ENCODE assay signal across 1 cellular context in the genomic region with DNA sequence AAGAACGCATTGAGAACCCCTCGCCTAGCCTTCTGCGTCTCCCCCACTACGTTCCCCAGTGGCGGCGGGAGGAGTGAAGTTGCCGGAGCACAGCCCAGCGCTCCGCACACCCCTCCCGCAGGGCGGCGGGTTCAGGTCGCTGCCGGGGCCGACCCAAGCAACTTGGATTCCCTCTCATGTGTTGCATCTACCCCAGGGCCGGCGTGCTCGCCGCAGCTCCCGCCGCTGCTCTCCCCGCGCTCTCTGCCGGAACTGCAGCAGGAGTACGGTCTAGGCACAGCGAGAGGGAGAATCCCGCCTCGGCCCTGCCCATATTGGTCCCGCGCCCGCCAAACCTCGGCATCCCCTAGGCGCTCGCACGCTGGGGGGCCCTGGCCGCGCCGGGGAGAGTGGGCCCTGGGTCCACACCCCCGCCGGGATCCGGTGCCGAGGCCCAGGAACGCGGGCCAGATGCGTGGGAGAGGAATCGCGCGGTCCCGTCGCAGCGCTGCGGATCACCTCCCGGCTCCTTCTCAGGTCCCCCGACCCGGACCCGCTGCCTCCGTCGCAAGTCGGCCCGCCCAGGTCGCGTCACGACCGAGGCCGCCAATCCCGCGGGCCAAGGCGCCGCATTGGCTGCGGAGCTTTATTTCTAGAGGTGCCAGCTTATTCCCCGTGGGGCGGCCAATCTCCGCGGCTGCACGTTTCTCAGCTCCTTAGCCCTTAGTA.
TF ChIP-seq lines count a peak whose summit lies in the region.

No MANE protein-coding gene starts in this region.

TF ChIP-seq in HepG2, 621 proteins besides CTCF, POLR2A, EP300 and RAD21 (continued from another document and continues in another):
- TF ChIP-seq, protein P1, sequence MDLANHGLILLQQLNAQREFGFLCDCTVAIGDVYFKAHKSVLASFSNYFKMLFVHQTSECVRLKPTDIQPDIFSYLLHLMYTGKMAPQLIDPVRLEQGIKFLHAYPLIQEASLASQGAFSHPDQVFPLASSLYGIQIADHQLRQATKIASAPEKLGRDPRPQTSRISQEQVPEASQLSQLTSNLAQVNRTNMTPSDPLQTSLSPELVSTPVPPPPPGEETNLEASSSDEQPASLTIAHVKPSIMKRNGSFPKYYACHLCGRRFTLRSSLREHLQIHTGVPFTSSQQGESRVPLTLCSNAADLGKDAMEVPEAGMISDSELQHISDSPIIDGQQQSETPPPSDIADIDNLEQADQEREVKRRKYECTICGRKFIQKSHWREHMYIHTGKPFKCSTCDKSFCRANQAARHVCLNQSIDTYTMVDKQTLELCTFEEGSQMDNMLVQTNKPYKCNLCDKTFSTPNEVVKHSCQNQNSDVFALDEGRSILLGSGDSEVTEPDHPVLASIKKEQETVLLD (CRISPR knock-in tag; IDR thresholded peaks at IDR 0.05; ENCODE audit: low read depth): 0 out of 2 replicates have a peak, but pooled peaks have one; percentile 11
- TF ChIP-seq ZNF891 (CRISPR knock-in tag; IDR thresholded peaks at IDR 0.05) (peak; percentile 63; the same call in 1 of the 2 replicates), REPIN1 (CRISPR knock-in tag; IDR thresholded peaks at IDR 0.05; ENCODE audit: borderline replicate concordance, low read depth) (no peak; the same call in none of the 2 replicates), KMT2B (CRISPR knock-in tag; IDR thresholded peaks at IDR 0.05) (peak; percentile 33), IRX3 (CRISPR knock-in tag; IDR thresholded peaks at IDR 0.05; ENCODE audit: borderline replicate concordance, low read depth) (no peak; the same call in 1 of the 2 replicates), GZF1 (CRISPR knock-in tag; IDR thresholded peaks at IDR 0.05) (no peak), YY1 (IDR thresholded peaks at IDR 0.05; ENCODE audit: insufficient read depth, insufficient replicate concordance, low read depth, low read length) (no peak), NR1H2 (CRISPR knock-in tag; IDR thresholded peaks at IDR 0.05; ENCODE audit: borderline replicate concordance, low read depth) (no peak), PAX8 (CRISPR knock-in tag; IDR thresholded peaks at IDR 0.05; ENCODE audit: borderline replicate concordance) (no peak), RNF2 (conservative IDR thresholded peaks at IDR 0.05; ENCODE audit: low read depth) (no peak; the same call in 1 of the 2 replicates), HOXA9 (CRISPR knock-in tag; IDR thresholded peaks at IDR 0.05; ENCODE audit: borderline replicate concordance) (0 out of 2 replicates have a peak, but pooled peaks have one; percentile 32), TBX2 (CRISPR knock-in tag; IDR thresholded peaks at IDR 0.05; ENCODE audit: borderline replicate concordance) (peak; percentile 30; the same call in 1 of the 2 replicates), ZNF841 (CRISPR knock-in tag; IDR thresholded peaks at IDR 0.05; ENCODE audit: borderline replicate concordance) (0 out of 2 replicates have a peak, but pooled peaks have one; percentile 3), ZNF788 (CRISPR knock-in tag; IDR thresholded peaks at IDR 0.05; ENCODE audit: borderline replicate concordance) (no peak; the same call in 1 of the 2 replicates), CAMTA2 (CRISPR knock-in tag; IDR thresholded peaks at IDR 0.05; ENCODE audit: borderline replicate concordance) (peak; percentile 52; the same call in 1 of the 2 replicates), NFYB (CRISPR knock-in tag; IDR thresholded peaks at IDR 0.05) (peak; percentile 85), ZSCAN9 (CRISPR knock-in tag; IDR thresholded peaks at IDR 0.05; ENCODE audit: borderline replicate concordance) (no peak), SP4 (CRISPR knock-in tag; IDR thresholded peaks at IDR 0.05) (peak; percentile 17; the same call in 1 of the 2 replicates), MED13 (CRISPR knock-in tag; IDR thresholded peaks at IDR 0.05) (no peak), ZNF441 (CRISPR knock-in tag; IDR thresholded peaks at IDR 0.05; ENCODE audit: borderline replicate concordance) (no peak), IKZF1 (IDR thresholded peaks at IDR 0.05) (no peak), ZNF24 (IDR thresholded peaks at IDR 0.05) (no peak), KDM1A (CRISPR knock-in tag; IDR thresholded peaks at IDR 0.05) (no peak), TARDBP (CRISPR knock-in tag; IDR thresholded peaks at IDR 0.05) (peak; percentile 9; the same call in 1 of the 2 replicates)
- TF ChIP-seq, protein P2, sequence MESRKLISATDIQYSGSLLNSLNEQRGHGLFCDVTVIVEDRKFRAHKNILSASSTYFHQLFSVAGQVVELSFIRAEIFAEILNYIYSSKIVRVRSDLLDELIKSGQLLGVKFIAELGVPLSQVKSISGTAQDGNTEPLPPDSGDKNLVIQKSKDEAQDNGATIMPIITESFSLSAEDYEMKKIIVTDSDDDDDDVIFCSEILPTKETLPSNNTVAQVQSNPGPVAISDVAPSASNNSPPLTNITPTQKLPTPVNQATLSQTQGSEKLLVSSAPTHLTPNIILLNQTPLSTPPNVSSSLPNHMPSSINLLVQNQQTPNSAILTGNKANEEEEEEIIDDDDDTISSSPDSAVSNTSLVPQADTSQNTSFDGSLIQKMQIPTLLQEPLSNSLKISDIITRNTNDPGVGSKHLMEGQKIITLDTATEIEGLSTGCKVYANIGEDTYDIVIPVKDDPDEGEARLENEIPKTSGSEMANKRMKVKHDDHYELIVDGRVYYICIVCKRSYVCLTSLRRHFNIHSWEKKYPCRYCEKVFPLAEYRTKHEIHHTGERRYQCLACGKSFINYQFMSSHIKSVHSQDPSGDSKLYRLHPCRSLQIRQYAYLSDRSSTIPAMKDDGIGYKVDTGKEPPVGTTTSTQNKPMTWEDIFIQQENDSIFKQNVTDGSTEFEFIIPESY (CRISPR knock-in tag; IDR thresholded peaks at IDR 0.05): no peak
- TF ChIP-seq, protein P3, sequence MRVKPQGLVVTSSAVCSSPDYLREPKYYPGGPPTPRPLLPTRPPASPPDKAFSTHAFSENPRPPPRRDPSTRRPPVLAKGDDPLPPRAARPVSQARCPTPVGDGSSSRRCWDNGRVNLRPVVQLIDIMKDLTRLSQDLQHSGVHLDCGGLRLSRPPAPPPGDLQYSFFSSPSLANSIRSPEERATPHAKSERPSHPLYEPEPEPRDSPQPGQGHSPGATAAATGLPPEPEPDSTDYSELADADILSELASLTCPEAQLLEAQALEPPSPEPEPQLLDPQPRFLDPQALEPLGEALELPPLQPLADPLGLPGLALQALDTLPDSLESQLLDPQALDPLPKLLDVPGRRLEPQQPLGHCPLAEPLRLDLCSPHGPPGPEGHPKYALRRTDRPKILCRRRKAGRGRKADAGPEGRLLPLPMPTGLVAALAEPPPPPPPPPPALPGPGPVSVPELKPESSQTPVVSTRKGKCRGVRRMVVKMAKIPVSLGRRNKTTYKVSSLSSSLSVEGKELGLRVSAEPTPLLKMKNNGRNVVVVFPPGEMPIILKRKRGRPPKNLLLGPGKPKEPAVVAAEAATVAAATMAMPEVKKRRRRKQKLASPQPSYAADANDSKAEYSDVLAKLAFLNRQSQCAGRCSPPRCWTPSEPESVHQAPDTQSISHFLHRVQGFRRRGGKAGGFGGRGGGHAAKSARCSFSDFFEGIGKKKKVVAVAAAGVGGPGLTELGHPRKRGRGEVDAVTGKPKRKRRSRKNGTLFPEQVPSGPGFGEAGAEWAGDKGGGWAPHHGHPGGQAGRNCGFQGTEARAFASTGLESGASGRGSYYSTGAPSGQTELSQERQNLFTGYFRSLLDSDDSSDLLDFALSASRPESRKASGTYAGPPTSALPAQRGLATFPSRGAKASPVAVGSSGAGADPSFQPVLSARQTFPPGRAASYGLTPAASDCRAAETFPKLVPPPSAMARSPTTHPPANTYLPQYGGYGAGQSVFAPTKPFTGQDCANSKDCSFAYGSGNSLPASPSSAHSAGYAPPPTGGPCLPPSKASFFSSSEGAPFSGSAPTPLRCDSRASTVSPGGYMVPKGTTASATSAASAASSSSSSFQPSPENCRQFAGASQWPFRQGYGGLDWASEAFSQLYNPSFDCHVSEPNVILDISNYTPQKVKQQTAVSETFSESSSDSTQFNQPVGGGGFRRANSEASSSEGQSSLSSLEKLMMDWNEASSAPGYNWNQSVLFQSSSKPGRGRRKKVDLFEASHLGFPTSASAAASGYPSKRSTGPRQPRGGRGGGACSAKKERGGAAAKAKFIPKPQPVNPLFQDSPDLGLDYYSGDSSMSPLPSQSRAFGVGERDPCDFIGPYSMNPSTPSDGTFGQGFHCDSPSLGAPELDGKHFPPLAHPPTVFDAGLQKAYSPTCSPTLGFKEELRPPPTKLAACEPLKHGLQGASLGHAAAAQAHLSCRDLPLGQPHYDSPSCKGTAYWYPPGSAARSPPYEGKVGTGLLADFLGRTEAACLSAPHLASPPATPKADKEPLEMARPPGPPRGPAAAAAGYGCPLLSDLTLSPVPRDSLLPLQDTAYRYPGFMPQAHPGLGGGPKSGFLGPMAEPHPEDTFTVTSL (CRISPR knock-in tag; IDR thresholded peaks at IDR 0.05; ENCODE audit: borderline replicate concordance): no peak
- TF ChIP-seq, protein P4, sequence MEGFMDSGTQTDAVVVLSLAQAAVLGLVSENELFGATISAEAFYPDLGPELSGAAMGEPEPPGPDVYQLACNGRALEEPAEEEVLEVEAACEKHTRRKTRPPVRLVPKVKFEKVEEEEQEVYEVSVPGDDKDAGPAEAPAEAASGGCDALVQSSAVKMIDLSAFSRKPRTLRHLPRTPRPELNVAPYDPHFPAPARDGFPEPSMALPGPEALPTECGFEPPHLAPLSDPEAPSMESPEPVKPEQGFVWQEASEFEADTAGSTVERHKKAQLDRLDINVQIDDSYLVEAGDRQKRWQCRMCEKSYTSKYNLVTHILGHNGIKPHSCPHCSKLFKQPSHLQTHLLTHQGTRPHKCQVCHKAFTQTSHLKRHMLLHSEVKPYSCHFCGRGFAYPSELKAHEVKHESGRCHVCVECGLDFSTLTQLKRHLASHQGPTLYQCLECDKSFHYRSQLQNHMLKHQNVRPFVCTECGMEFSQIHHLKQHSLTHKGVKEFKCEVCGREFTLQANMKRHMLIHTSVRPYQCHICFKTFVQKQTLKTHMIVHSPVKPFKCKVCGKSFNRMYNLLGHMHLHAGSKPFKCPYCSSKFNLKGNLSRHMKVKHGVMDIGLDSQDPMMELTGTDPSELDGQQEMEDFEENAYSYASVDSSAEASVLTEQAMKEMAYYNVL (CRISPR knock-in tag; IDR thresholded peaks at IDR 0.05; ENCODE audit: borderline replicate concordance): 0 out of 2 replicates have a peak, but pooled peaks have one; percentile 75
- TF ChIP-seq, protein P5, sequence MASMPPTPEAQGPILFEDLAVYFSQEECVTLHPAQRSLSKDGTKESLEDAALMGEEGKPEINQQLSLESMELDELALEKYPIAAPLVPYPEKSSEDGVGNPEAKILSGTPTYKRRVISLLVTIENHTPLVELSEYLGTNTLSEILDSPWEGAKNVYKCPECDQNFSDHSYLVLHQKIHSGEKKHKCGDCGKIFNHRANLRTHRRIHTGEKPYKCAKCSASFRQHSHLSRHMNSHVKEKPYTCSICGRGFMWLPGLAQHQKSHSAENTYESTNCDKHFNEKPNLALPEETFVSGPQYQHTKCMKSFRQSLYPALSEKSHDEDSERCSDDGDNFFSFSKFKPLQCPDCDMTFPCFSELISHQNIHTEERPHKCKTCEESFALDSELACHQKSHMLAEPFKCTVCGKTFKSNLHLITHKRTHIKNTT (CRISPR knock-in tag; IDR thresholded peaks at IDR 0.05): no peak
- TF ChIP-seq, protein P6, sequence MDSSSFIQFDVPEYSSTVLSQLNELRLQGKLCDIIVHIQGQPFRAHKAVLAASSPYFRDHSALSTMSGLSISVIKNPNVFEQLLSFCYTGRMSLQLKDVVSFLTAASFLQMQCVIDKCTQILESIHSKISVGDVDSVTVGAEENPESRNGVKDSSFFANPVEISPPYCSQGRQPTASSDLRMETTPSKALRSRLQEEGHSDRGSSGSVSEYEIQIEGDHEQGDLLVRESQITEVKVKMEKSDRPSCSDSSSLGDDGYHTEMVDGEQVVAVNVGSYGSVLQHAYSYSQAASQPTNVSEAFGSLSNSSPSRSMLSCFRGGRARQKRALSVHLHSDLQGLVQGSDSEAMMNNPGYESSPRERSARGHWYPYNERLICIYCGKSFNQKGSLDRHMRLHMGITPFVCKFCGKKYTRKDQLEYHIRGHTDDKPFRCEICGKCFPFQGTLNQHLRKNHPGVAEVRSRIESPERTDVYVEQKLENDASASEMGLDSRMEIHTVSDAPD (CRISPR knock-in tag; IDR thresholded peaks at IDR 0.05): no peak
- TF ChIP-seq, protein P7, sequence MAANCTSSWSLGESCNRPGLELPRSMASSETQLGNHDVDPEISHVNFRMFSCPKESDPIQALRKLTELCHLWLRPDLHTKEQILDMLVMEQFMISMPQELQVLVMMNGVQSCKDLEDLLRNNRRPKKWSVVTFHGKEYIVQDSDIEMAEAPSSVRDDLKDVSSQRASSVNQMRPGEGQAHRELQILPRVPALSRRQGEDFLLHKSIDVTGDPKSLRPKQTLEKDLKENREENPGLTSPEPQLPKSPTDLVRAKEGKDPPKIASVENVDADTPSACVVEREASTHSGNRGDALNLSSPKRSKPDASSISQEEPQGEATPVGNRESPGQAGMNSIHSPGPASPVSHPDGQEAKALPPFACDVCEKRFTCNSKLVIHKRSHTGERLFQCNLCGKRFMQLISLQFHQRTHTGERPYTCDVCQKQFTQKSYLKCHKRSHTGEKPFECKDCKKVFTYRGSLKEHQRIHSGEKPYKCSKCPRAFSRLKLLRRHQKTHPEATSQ (CRISPR knock-in tag; IDR thresholded peaks at IDR 0.05; ENCODE audit: borderline replicate concordance): no peak; the same call in 1 of the 2 replicates
- TF ChIP-seq, protein P8, sequence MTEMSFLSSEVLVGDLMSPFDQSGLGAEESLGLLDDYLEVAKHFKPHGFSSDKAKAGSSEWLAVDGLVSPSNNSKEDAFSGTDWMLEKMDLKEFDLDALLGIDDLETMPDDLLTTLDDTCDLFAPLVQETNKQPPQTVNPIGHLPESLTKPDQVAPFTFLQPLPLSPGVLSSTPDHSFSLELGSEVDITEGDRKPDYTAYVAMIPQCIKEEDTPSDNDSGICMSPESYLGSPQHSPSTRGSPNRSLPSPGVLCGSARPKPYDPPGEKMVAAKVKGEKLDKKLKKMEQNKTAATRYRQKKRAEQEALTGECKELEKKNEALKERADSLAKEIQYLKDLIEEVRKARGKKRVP (CRISPR knock-in tag; IDR thresholded peaks at IDR 0.05): no peak
- TF ChIP-seq, protein P9, sequence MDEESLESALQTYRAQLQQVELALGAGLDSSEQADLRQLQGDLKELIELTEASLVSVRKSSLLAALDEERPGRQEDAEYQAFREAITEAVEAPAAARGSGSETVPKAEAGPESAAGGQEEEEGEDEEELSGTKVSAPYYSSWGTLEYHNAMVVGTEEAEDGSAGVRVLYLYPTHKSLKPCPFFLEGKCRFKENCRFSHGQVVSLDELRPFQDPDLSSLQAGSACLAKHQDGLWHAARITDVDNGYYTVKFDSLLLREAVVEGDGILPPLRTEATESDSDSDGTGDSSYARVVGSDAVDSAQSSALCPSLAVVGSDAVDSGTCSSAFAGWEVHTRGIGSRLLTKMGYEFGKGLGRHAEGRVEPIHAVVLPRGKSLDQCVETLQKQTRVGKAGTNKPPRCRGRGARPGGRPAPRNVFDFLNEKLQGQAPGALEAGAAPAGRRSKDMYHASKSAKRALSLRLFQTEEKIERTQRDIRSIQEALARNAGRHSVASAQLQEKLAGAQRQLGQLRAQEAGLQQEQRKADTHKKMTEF (CRISPR knock-in tag; IDR thresholded peaks at IDR 0.05): peak; percentile 45; the same call in 1 of the 2 replicates
- TF ChIP-seq, protein P10, sequence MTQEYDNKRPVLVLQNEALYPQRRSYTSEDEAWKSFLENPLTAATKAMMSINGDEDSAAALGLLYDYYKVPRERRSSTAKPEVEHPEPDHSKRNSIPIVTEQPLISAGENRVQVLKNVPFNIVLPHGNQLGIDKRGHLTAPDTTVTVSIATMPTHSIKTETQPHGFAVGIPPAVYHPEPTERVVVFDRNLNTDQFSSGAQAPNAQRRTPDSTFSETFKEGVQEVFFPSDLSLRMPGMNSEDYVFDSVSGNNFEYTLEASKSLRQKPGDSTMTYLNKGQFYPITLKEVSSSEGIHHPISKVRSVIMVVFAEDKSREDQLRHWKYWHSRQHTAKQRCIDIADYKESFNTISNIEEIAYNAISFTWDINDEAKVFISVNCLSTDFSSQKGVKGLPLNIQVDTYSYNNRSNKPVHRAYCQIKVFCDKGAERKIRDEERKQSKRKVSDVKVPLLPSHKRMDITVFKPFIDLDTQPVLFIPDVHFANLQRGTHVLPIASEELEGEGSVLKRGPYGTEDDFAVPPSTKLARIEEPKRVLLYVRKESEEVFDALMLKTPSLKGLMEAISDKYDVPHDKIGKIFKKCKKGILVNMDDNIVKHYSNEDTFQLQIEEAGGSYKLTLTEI (CRISPR knock-in tag; conservative IDR thresholded peaks at IDR 0.05): no peak
